Comparison of ENCODE assay signal across 8 cellular contexts in the genomic region with DNA sequence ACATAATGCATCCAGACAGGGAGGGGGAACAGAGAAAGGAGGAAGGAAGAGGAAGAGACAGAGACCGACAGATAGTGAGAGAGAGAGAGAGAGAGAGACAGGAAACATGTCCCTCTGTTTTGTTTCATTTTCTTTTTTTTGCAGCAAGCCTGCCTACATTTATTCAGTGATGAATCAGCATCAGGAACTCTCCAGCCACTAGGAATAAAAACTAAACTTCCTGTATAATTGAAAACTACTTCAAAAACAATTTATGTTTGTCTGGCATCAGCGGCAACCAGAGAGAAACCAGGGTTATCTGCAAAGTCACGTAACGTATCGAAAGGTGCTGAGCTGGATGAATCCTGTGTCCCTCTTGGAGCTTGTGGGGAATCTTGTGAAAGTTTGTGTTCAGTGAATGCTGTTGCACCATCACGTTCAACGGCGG.
DNase-seq lines count a peak whose midpoint lies in the region; ATAC-seq, FAIRE-seq and TF ChIP-seq lines count a peak whose summit lies in the region.

No MANE protein-coding gene starts in this region.

- H3K9me1 ChIP-seq in K562 (ENCODE audit: control insufficient read depth, insufficient read depth, low read length), result no peaks in the 10 kb centered on the region

- in situ Hi-C loops in K562 (cut with MboI), result no loop called here

- H3K9ac ChIP-seq in K562 (ENCODE audit: insufficient read depth in 1 of 2, low read depth in 2 of 2, low read length in 2 of 2), result no peak overlapping the region

- no peaks in the 10 kb centered on the region for H3K9me3 ChIP-seq in K562 (replicated peaks; ENCODE audit: control insufficient read depth, insufficient read depth, low read depth, low read length)

- WGBS in K562 (ENCODE audit: insufficient coverage, low coverage, missing lambda C conversion rate), result 0% methylated on average over 7 of the region's 8 CpGs

- peaks cover 11 to 26% of the 10 kb centered on the region in 2 experiments; a peak in 4 of 5 replicates for H3K27me3 ChIP-seq in K562 (ENCODE audit: control insufficient read depth in 2 of 2, insufficient read depth in 2 of 2, low read length in 2 of 2)

- TF ChIP-seq POLR2A in K562 (conservative IDR thresholded peaks at IDR 0.05), result no peak

- no peak for FAIRE-seq in K562 (lab: Jason Lieb, UNC)

- no peak for TF ChIP-seq EP300 in K562 (IDR thresholded peaks at IDR 0.05; ENCODE audit: low read length)

- H2AFZ ChIP-seq in K562 (ENCODE audit: low read depth, low read length), result no peak overlapping the region

- no peak for TF ChIP-seq RAD21 in K562 (CRISPR knock-in tag; conservative IDR thresholded peaks at IDR 0.05 in 1 of 2, IDR thresholded peaks at IDR 0.05 in 1 of 2)

- peak; percentile 79 for ATAC-seq in HG03457 (IDR thresholded peaks at IDR 0.05; ENCODE audit: unreplicated experiment)
- no peak for ATAC-seq in K562
- no peak for ATAC-seq in HG03045 (IDR thresholded peaks at IDR 0.05; ENCODE audit: unreplicated experiment)

- H3K36me3 ChIP-seq in K562 (ENCODE audit: control insufficient read depth, insufficient read depth, low read length), result no peaks in the 10 kb centered on the region

- CTCF ChIA-PET in K562 (lab: Yijun Ruan, JAX; ENCODE audit: low intra/inter-chr PET ratio), result no interaction called here

- intact Hi-C loops in K562 (cut with micrococcal nuclease), result no loop called here

- peak; percentile 4 for DNase-seq in NOMO-1 treated with DMSO at 0.1 percent for 48 hours (lab: John Stamatoyannopoulos, UW; ENCODE audit: unreplicated experiment)
- DNase-seq in NOMO-1 treated with dmso at 0.1 percent for 144 hours (lab: John Stamatoyannopoulos, UW; ENCODE audit: unreplicated experiment), result no peak
- no peak for DNase-seq in K562 (ENCODE audit: extremely low read depth in 1 of 4, low spot score in 3 of 4)
- peak; percentile 2 for DNase-seq in myocyte (ENCODE audit: low read depth)
- no peak for DNase-seq in NCI-H2107 (lab: John Stamatoyannopoulos, UW)
- DNase-seq in NCI-H1694 treated with DMSO at 0.1 percent for 48 hours (lab: John Stamatoyannopoulos, UW), result no peak

- H3K4me3 ChIP-seq in K562, result no peak overlapping the region

- H3K4me1 ChIP-seq in K562 (replicated peaks in 1 of 2; ENCODE audit: control insufficient read depth in 2 of 2, insufficient read depth in 2 of 2, low read length in 2 of 2), result no peaks in the 10 kb centered on the region; a peak in 1 of 5 replicates

- H4K20me1 ChIP-seq in K562 (replicated peaks; ENCODE audit: control insufficient read depth, insufficient read depth, low read length), result no peaks in the 10 kb centered on the region

- no TSS peak for BruUV-seq in K562 (replicated peaks; lab: Mats Ljungman, UMichigan)

- H3K79me2 ChIP-seq in K562 (ENCODE audit: control insufficient read depth, insufficient read depth, low read length), result no peaks in the 10 kb centered on the region

- TF ChIP-seq CTCF in K562 (IDR thresholded peaks at IDR 0.05 in 2 of 3, conservative IDR thresholded peaks at IDR 0.05 in 1 of 3; ENCODE audit: insufficient read depth in 2 of 3, low read depth in 1 of 3, low read length in 3 of 3), result no peak

- H3K27ac ChIP-seq in K562 (ENCODE audit: extremely low read depth, low read depth, low read length), result no peak overlapping the region

- H3K4me2 ChIP-seq in K562 (ENCODE audit: insufficient read depth, low read length), result no peak overlapping the region

- POLR2A ChIA-PET in K562 (lab: Yijun Ruan, JAX), result no interaction called here

TF ChIP-seq in K562, 482 proteins besides CTCF, POLR2A, EP300 and RAD21:
- TF ChIP-seq MAFG (tag; conservative IDR thresholded peaks at IDR 0.05), result 0 out of 2 replicates have a peak, but pooled peaks have one; percentile 19
- no peak for TF ChIP-seq ZNF41 (CRISPR knock-in tag; conservative IDR thresholded peaks at IDR 0.05)
TF ChIP-seq in K562: peak in this region for 1.

Comparison
In these comparisons a context has a peak if more than half of its experiments do, and no peak if none do; other contexts are left out.
1. DNase-seq: peak in NOMO-1 treated with DMSO at 0.1 percent for 48 hours (single experiment) and myocyte (single experiment); none in NOMO-1 treated with dmso at 0.1 percent for 144 hours (single experiment), K562 (0 of 4), NCI-H2107 (single experiment) and NCI-H1694 treated with DMSO at 0.1 percent for 48 hours (single experiment).